In genomic region chr19:14023404-14024235, GRCh38 we compare ENCODE assay signal across 6 cellular contexts. TPM values are rescaled to one million over a fixed set of nuclear protein-coding genes. Genes with fewer than 3 reads are reported as not detected.
DNase-seq lines count a peak whose midpoint lies in the region; ATAC-seq, FAIRE-seq and TF ChIP-seq lines count a peak whose summit lies in the region.

No MANE protein-coding gene starts in this region.

- no peak overlapping the region for H3K4ac ChIP-seq in neuronal stem cell (ENCODE audit: low read length)

- RAD21 ChIA-PET in GM12878 (lab: Charles Lee; ENCODE audit: unreplicated experiment), result no interaction called here

- H2BK120ac ChIP-seq in neuronal stem cell (ENCODE audit: low read depth, low read length), result no peak overlapping the region

- H3K9ac ChIP-seq in GM12878 (ENCODE audit: control insufficient read depth, insufficient read depth, low read length) (no peak overlapping the region; the same call in 1 of the 2 replicates), neuronal stem cell (ENCODE audit: low read depth, low read length, poor library complexity) (no peak overlapping the region)

- CTCF ChIA-PET in GM12878 (lab: Yijun Ruan, JAX), result interaction anchor here (0.7 to 2.2 kb wide), 3 partner anchors 8 to 69 kb away, joined by 3 to 14 read pairs (median 7); partner anchors contain the start of genes IL27RA and RFX1

- no peaks in the 10 kb centered on the region for H4K20me1 ChIP-seq in GM12878 (ENCODE audit: control insufficient read depth, insufficient read depth)

- H2AFZ ChIP-seq in GM12878 (ENCODE audit: control insufficient read depth, low read depth, low read length) (peak overlapping the region; percentile 13), neuronal stem cell (ENCODE audit: low read length) (peak overlapping the region; percentile 1)

- TF ChIP-seq EP300 in GM12878 (IDR thresholded peaks at IDR 0.05; ENCODE audit: borderline replicate concordance in 1 of 2, control insufficient read depth in 1 of 2, low read depth in 2 of 2, low read length in 2 of 2) (no peak), ovary (IDR thresholded peaks at IDR 0.05) (no peak)

- H2BK5ac ChIP-seq in neuronal stem cell (ENCODE audit: low read length), result no peak overlapping the region

- WGBS in GM12878 (ENCODE audit: insufficient coverage, insufficient replicate concordance, low lambda C conversion rate, missing lambda C conversion rate), result 63% methylated on average over 9 of the region's 9 CpGs
- no CpG with 5 or more reads among the region's 9 CpGs for WGBS in neuronal stem cell (ENCODE audit: extremely low coverage in 2 of 2, insufficient read length in 2 of 2, insufficient replicate concordance in 1 of 2), 2 donors
- WGBS in ovary, 3 donors, result 54 to 63% (median 56%) methylated on average over 9 of the region's 9 CpGs

- SMC1A ChIA-PET in GM12878 (lab: Charles Lee; ENCODE audit: uncharacterized antibody, unreplicated experiment), result interaction anchor here (0.9 to 2.3 kb wide), 3 partner anchors 17 to 25 kb away, joined by 3 to 8 read pairs (median 5); no protein-coding TSS in a partner anchor

- H4K8ac ChIP-seq in neuronal stem cell (ENCODE audit: low read depth, low read length), result no peak overlapping the region

- peak; percentile 35; the same call in 1 of the 2 replicates for TF ChIP-seq RAD21 in GM12878 (IDR thresholded peaks at IDR 0.05; ENCODE audit: insufficient read depth, low read depth, low read length)

- BruUV-seq in GM12878 (replicated peaks; lab: Mats Ljungman, UMichigan), result no TSS peak

- no peaks in the 10 kb centered on the region for H3K79me1 ChIP-seq in neuronal stem cell (ENCODE audit: low read depth, low read length)

- H3K4me1 ChIP-seq in GM12878 (ENCODE audit: control insufficient read depth, insufficient read depth, low read length) (peaks cover 11% of the 10 kb centered on the region), neuronal stem cell (ENCODE audit: control insufficient read depth in 2 of 2, insufficient read depth in 1 of 2, low read depth in 1 of 2, low read length in 2 of 2) (peaks cover 3 to 8% of the 10 kb centered on the region in 2 donors), ovary (ENCODE audit: insufficient read depth) (no peaks in the 10 kb centered on the region)

- intact Hi-C loops in GM12878 (cut with micrococcal nuclease; ENCODE audit: unreplicated experiment) (no loop called here), ovary (cut with DNase I) (no loop called here)

- H3K14ac ChIP-seq in neuronal stem cell (ENCODE audit: low read length), result no peak overlapping the region

- H3K4me3 ChIP-seq in GM12878 (no peak overlapping the region), neuronal stem cell (ENCODE audit: low read length in 2 of 2) (no peak overlapping the region), ovary (no peak overlapping the region)

- no peaks in the 10 kb centered on the region for H3K79me2 ChIP-seq in GM12878 (ENCODE audit: control insufficient read depth, insufficient read depth, low read length)

- no peak overlapping the region for H3K4me2 ChIP-seq in GM12878 (ENCODE audit: control insufficient read depth, insufficient read depth)
- peak overlapping the region; percentile 26 for H3K4me2 ChIP-seq in neuronal stem cell (ENCODE audit: insufficient read depth, low read length, poor library complexity, severe bottlenecking)

- H4K91ac ChIP-seq in neuronal stem cell (ENCODE audit: low read depth, low read length, poor library complexity), result no peak overlapping the region

- H3K23ac ChIP-seq in neuronal stem cell (ENCODE audit: low read depth, low read length, poor library complexity), result no peak overlapping the region

- peak; percentile 27 to 53 (median 51) for TF ChIP-seq CTCF in GM12878 (IDR thresholded peaks at IDR 0.05 in 2 of 3, conservative IDR thresholded peaks at IDR 0.05 in 1 of 3; ENCODE audit: control insufficient read depth in 2 of 3, extremely low read depth in 1 of 3, insufficient read depth in 1 of 3, low read depth in 3 of 3, low read length in 3 of 3)
- no peak for TF ChIP-seq CTCF in ovary (IDR thresholded peaks at IDR 0.05)

- ATAC-seq in GM12878, result peak; percentile 80
- no peak for ATAC-seq in HG03196 (IDR thresholded peaks at IDR 0.05; ENCODE audit: unreplicated experiment)

- H3K18ac ChIP-seq in neuronal stem cell (ENCODE audit: low read length), result no peak overlapping the region

- POLR2A ChIA-PET in GM12878 (lab: Charles Lee), result interaction anchor here (0.7 to 0.8 kb wide), 2 partner anchors 16 to 91 kb away, joined by 3 to 4 read pairs; no protein-coding TSS in a partner anchor

- H3K36me3 ChIP-seq in GM12878 (ENCODE audit: control insufficient read depth in 2 of 2, insufficient read depth in 2 of 2, low read length in 1 of 2) (no peaks in the 10 kb centered on the region), neuronal stem cell (replicated peaks in 1 of 2; ENCODE audit: control insufficient read depth in 2 of 2, insufficient read depth in 2 of 2, low read length in 2 of 2) (no peaks in the 10 kb centered on the region), ovary (no peaks in the 10 kb centered on the region)

- peak; percentile 54 for FAIRE-seq in GM12878 (lab: Jason Lieb, UNC)

- no peak overlapping the region for H2BK12ac ChIP-seq in neuronal stem cell (ENCODE audit: low read length)

- in situ Hi-C loops in GM12878 (cut with MboI), result no loop called here

- no peaks in the 10 kb centered on the region for H3K9me3 ChIP-seq in GM12878 (replicated peaks; ENCODE audit: control insufficient read depth, insufficient read depth, low read length)
- H3K9me3 ChIP-seq in neuronal stem cell (replicated peaks in 1 of 2; ENCODE audit: control insufficient read depth in 2 of 2, insufficient read depth in 1 of 2, low read depth in 1 of 2, low read length in 2 of 2), result no peaks in the 10 kb centered on the region
- H3K9me3 ChIP-seq in ovary, result no peaks in the 10 kb centered on the region

- H3K27me3 ChIP-seq in GM12878 (replicated peaks in 1 of 2; ENCODE audit: control insufficient read depth in 2 of 2, insufficient read depth in 2 of 2, low read length in 1 of 2), result no peaks in the 10 kb centered on the region
- peaks cover 0 to 7% (median 0%) of the 10 kb centered on the region in 3 experiments for H3K27me3 ChIP-seq in neuronal stem cell (ENCODE audit: control insufficient read depth in 3 of 3, insufficient read depth in 3 of 3, low read depth in 1 of 3, low read length in 3 of 3)
- H3K27me3 ChIP-seq in ovary, result no peaks in the 10 kb centered on the region

- DNase-seq in AG20443 (ENCODE audit: low spot score) (peak; percentile 70), HuH-7.5 (ENCODE audit: low spot score) (peak; percentile 84), GM12878 (ENCODE audit: low read depth, low spot score) (no peak), neuronal stem cell (ENCODE audit: low spot score) (no peak), ovary (no peak)

- H3K27ac ChIP-seq in GM12878 (ENCODE audit: control insufficient read depth, insufficient read depth), result no peak overlapping the region
- H3K27ac ChIP-seq in neuronal stem cell (replicated peaks; ENCODE audit: low read length), result no peak overlapping the region
- H3K27ac ChIP-seq in ovary, result no peak overlapping the region

- H2AK5ac ChIP-seq in neuronal stem cell (ENCODE audit: low read depth, low read length), result no peak overlapping the region

- no peak overlapping the region for H2BK15ac ChIP-seq in neuronal stem cell (ENCODE audit: low read length)

- TF ChIP-seq POLR2A in GM12878 (IDR thresholded peaks at IDR 0.05; ENCODE audit: low read depth, low read length) (no peak), ovary (IDR thresholded peaks at IDR 0.05) (no peak)

RNA-seq across cellular contexts. Expression of gene RLN3, which starts 4.3 kb away (rescaled TPM):
- total RNA-seq in GM12878 (2013; cell fraction: nucleolus; rRNA removed), result not detected in 2 replicates
- total RNA-seq in GM12878 (2014; rRNA removed) (not detected in 2 replicates), GM12878 (2014; rRNA removed; fragmentation: Illumina TruSeq; extraction: Trizol) (not detected in 2 replicates), GM12878 (2021) (not detected in 2 replicates), ovary (not detected)
- not detected for polyA plus RNA-seq in GM12878 (2011; ENCODE audit: low read depth)
- polyA plus RNA-seq in GM12878 (2011; rRNA removed) (not detected in 2 replicates), GM12878 (2014; fragmentation: Illumina TruSeq; extraction: Trizol) (not detected in 2 replicates), GM12878 (2014; fragmentation: Nextera tagmentation; extraction: Ambion mirVana) (not detected), GM12878 (2014; rRNA removed) (0.16 TPM in 1 of 2 replicates, not detected in the other), GM12878 (2016; fragmentation: Nextera tagmentation; extraction: Ambion mirVana) (not detected), ovary (not detected)
- not detected in 2 replicates for polyA plus RNA-seq in GM12878 (2011; cell fraction: cytosol; rRNA removed)
- not detected in 2 replicates for polyA plus RNA-seq in GM12878 (2011; cell fraction: nucleus; rRNA removed)
- not detected in 2 replicates for polyA plus RNA-seq in GM12878 (2012)
- polyA minus RNA-seq in GM12878 (2011; rRNA and poly(A)+ RNA removed), result not detected in 2 replicates
- not detected in 2 replicates for polyA minus RNA-seq in GM12878 (2011; cell fraction: cytosol; rRNA and poly(A)+ RNA removed)
- polyA minus RNA-seq in GM12878 (2011; cell fraction: nucleus; rRNA and poly(A)+ RNA removed), result not detected in 2 replicates
- polyA plus RNA-seq in neuronal stem cell (2013, experiment 1 of 2), result not detected
- polyA plus RNA-seq in neuronal stem cell (2013, experiment 2 of 2), result not detected

RNA-seq across cellular contexts. Expression of gene IL27RA, which starts 7.9 kb away (rescaled TPM):
- 30.7 and 34.5 TPM in 2 replicates for total RNA-seq in GM12878 (2013; cell fraction: nucleolus; rRNA removed)
- total RNA-seq in GM12878 (2014; rRNA removed), result 44.6 and 48.7 TPM in 2 replicates
- total RNA-seq in GM12878 (2014; rRNA removed; fragmentation: Illumina TruSeq; extraction: Trizol), result 26.3 and 30.0 TPM in 2 replicates
- 51.4 and 52.3 TPM in 2 replicates for total RNA-seq in GM12878 (2021)
- 7.8 TPM for polyA plus RNA-seq in GM12878 (2011; ENCODE audit: low read depth)
- 43.0 and 63.5 TPM in 2 replicates for polyA plus RNA-seq in GM12878 (2011; rRNA removed)
- 63.1 and 75.8 TPM in 2 replicates for polyA plus RNA-seq in GM12878 (2011; cell fraction: cytosol; rRNA removed)
- polyA plus RNA-seq in GM12878 (2011; cell fraction: nucleus; rRNA removed), result 51.9 and 54.3 TPM in 2 replicates
- 15.1 and 16.4 TPM in 2 replicates for polyA plus RNA-seq in GM12878 (2012)
- polyA plus RNA-seq in GM12878 (2014; fragmentation: Illumina TruSeq; extraction: Trizol), result 19.6 and 36.1 TPM in 2 replicates
- polyA plus RNA-seq in GM12878 (2014; fragmentation: Nextera tagmentation; extraction: Ambion mirVana), result 10 to 100 TPM in 1 of 2 experiments, 1 to 10 TPM in 1; 8.4 to 13.1 TPM
- 40.8 and 43.0 TPM in 2 replicates for polyA plus RNA-seq in GM12878 (2014; rRNA removed)
- 10 to 100 TPM; 41.6 to 48.4 TPM for polyA plus RNA-seq in GM12878 (2016; fragmentation: Nextera tagmentation; extraction: Ambion mirVana)
- polyA minus RNA-seq in GM12878 (2011; rRNA and poly(A)+ RNA removed), result 25.6 and 49.2 TPM in 2 replicates
- polyA minus RNA-seq in GM12878 (2011; cell fraction: cytosol; rRNA and poly(A)+ RNA removed), result 21.1 and 22.8 TPM in 2 replicates
- 11.4 and 17.2 TPM in 2 replicates for polyA minus RNA-seq in GM12878 (2011; cell fraction: nucleus; rRNA and poly(A)+ RNA removed)
- 4.8 TPM for polyA plus RNA-seq in neuronal stem cell (2013, experiment 1 of 2)
- 4.3 TPM for polyA plus RNA-seq in neuronal stem cell (2013, experiment 2 of 2)
- total RNA-seq in ovary, result 1 to 10 TPM in 5 of 7 donors, under 1 TPM in 2; 0.48 to 4.3 (median 1.8) TPM
- 1 to 10 TPM; 2.1 to 2.4 TPM for polyA plus RNA-seq in ovary

RNA-seq across cellular contexts. Expression of gene RFX1, which starts 17.5 kb away (rescaled TPM):
- total RNA-seq in GM12878 (2013; cell fraction: nucleolus; rRNA removed), result 3.1 and 3.4 TPM in 2 replicates
- total RNA-seq in GM12878 (2014; rRNA removed) (1.1 and 2.5 TPM in 2 replicates), GM12878 (2014; rRNA removed; fragmentation: Illumina TruSeq; extraction: Trizol) (0.37 and 0.81 TPM in 2 replicates), GM12878 (2021) (8.2 and 11.0 TPM in 2 replicates), ovary (10 to 100 TPM in 5 of 7 donors, 1 to 10 TPM in 2; 2.4 to 16.1 (median 14.7) TPM)
- 0.92 TPM for polyA plus RNA-seq in GM12878 (2011; ENCODE audit: low read depth)
- polyA plus RNA-seq in GM12878 (2011; rRNA removed) (0.29 and 0.39 TPM in 2 replicates), GM12878 (2014; fragmentation: Illumina TruSeq; extraction: Trizol) (0.11 and 0.79 TPM in 2 replicates), GM12878 (2014; fragmentation: Nextera tagmentation; extraction: Ambion mirVana) (under 1 TPM; 0.05 to 0.29 TPM), GM12878 (2014; rRNA removed) (2.6 and 3.5 TPM in 2 replicates), GM12878 (2016; fragmentation: Nextera tagmentation; extraction: Ambion mirVana) (1 to 10 TPM; 2.1 to 3.4 TPM), ovary (1 to 10 TPM; 1.2 to 7.6 TPM)
- 0.88 and 1.2 TPM in 2 replicates for polyA plus RNA-seq in GM12878 (2011; cell fraction: cytosol; rRNA removed)
- polyA plus RNA-seq in GM12878 (2011; cell fraction: nucleus; rRNA removed), result 5.4 and 10.0 TPM in 2 replicates
- 5.3 and 6.1 TPM in 2 replicates for polyA plus RNA-seq in GM12878 (2012)
- 0.95 and 1.3 TPM in 2 replicates for polyA minus RNA-seq in GM12878 (2011; rRNA and poly(A)+ RNA removed)
- polyA minus RNA-seq in GM12878 (2011; cell fraction: cytosol; rRNA and poly(A)+ RNA removed), result 4.8 and 6.2 TPM in 2 replicates
- 1.5 and 4.6 TPM in 2 replicates for polyA minus RNA-seq in GM12878 (2011; cell fraction: nucleus; rRNA and poly(A)+ RNA removed)
- 7.3 TPM for polyA plus RNA-seq in neuronal stem cell (2013, experiment 1 of 2)
- 7.5 TPM for polyA plus RNA-seq in neuronal stem cell (2013, experiment 2 of 2)

RNA-seq across cellular contexts. Expression of gene PALM3, which starts 38.3 kb away (rescaled TPM):
- not detected in 2 replicates for total RNA-seq in GM12878 (2013; cell fraction: nucleolus; rRNA removed)
- not detected in 2 replicates for total RNA-seq in GM12878 (2014; rRNA removed)
- not detected in 2 replicates for total RNA-seq in GM12878 (2014; rRNA removed; fragmentation: Illumina TruSeq; extraction: Trizol)
- total RNA-seq in GM12878 (2021), result not detected in 2 replicates
- polyA plus RNA-seq in GM12878 (2011; ENCODE audit: low read depth), result not detected
- not detected in 2 replicates for polyA plus RNA-seq in GM12878 (2011; rRNA removed)
- 0.03 TPM in 1 of 2 replicates, not detected in the other for polyA plus RNA-seq in GM12878 (2011; cell fraction: cytosol; rRNA removed)
- polyA plus RNA-seq in GM12878 (2011; cell fraction: nucleus; rRNA removed), result 0.07 TPM in 1 of 2 replicates, not detected in the other
- polyA plus RNA-seq in GM12878 (2012), result not detected in 2 replicates
- not detected in 2 replicates for polyA plus RNA-seq in GM12878 (2014; fragmentation: Illumina TruSeq; extraction: Trizol)
- not detected for polyA plus RNA-seq in GM12878 (2014; fragmentation: Nextera tagmentation; extraction: Ambion mirVana)
- polyA plus RNA-seq in GM12878 (2014; rRNA removed), result not detected in 2 replicates
- polyA plus RNA-seq in GM12878 (2016; fragmentation: Nextera tagmentation; extraction: Ambion mirVana), result under 1 TPM in 1 of 2 experiments, not detected in 1; 0.07 TPM
- polyA minus RNA-seq in GM12878 (2011; rRNA and poly(A)+ RNA removed), result not detected in 2 replicates
- not detected in 2 replicates for polyA minus RNA-seq in GM12878 (2011; cell fraction: cytosol; rRNA and poly(A)+ RNA removed)
- polyA minus RNA-seq in GM12878 (2011; cell fraction: nucleus; rRNA and poly(A)+ RNA removed), result not detected in 2 replicates
- polyA plus RNA-seq in neuronal stem cell (2013, experiment 1 of 2), result 10.2 TPM
- 10.4 TPM for polyA plus RNA-seq in neuronal stem cell (2013, experiment 2 of 2)
- total RNA-seq in ovary, result 1 to 10 TPM in 1 of 7 donors, under 1 TPM in 4, not detected in 2; 0.17 to 2.6 (median 0.48) TPM
- polyA plus RNA-seq in ovary, result under 1 TPM; 0.20 to 0.33 TPM

RNA-seq across cellular contexts. Expression of gene MISP3, which starts 49.0 kb away (rescaled TPM):
- 1.8 and 2.4 TPM in 2 replicates for total RNA-seq in GM12878 (2013; cell fraction: nucleolus; rRNA removed)
- total RNA-seq in GM12878 (2014; rRNA removed) (0.90 and 0.93 TPM in 2 replicates), GM12878 (2014; rRNA removed; fragmentation: Illumina TruSeq; extraction: Trizol) (0.51 and 0.63 TPM in 2 replicates), GM12878 (2021) (1.2 and 1.7 TPM in 2 replicates), ovary (10 to 100 TPM in 1 of 7 donors, 1 to 10 TPM in 1, under 1 TPM in 5; 0.28 to 13.9 (median 0.53) TPM)
- polyA plus RNA-seq in GM12878 (2011; ENCODE audit: low read depth), result not detected
- polyA plus RNA-seq in GM12878 (2011; rRNA removed) (0.56 and 0.98 TPM in 2 replicates), GM12878 (2014; fragmentation: Illumina TruSeq; extraction: Trizol) (0.46 TPM in 2 replicates), GM12878 (2014; fragmentation: Nextera tagmentation; extraction: Ambion mirVana) (under 1 TPM; 0.07 to 0.11 TPM), GM12878 (2014; rRNA removed) (1.4 and 1.7 TPM in 2 replicates), GM12878 (2016; fragmentation: Nextera tagmentation; extraction: Ambion mirVana) (under 1 TPM; 0.52 to 0.66 TPM), ovary (1 to 10 TPM in 1 of 2 donors, under 1 TPM in 1; 0.80 to 1.3 TPM)
- 1.4 and 1.8 TPM in 2 replicates for polyA plus RNA-seq in GM12878 (2011; cell fraction: cytosol; rRNA removed)
- polyA plus RNA-seq in GM12878 (2011; cell fraction: nucleus; rRNA removed), result 6.0 TPM in 2 replicates
- polyA plus RNA-seq in GM12878 (2012), result 0.89 and 1.0 TPM in 2 replicates
- polyA minus RNA-seq in GM12878 (2011; rRNA and poly(A)+ RNA removed), result 0.15 and 0.41 TPM in 2 replicates
- not detected in 2 replicates for polyA minus RNA-seq in GM12878 (2011; cell fraction: cytosol; rRNA and poly(A)+ RNA removed)
- 1.2 and 2.5 TPM in 2 replicates for polyA minus RNA-seq in GM12878 (2011; cell fraction: nucleus; rRNA and poly(A)+ RNA removed)
- 1.6 TPM for polyA plus RNA-seq in neuronal stem cell (2013, experiment 1 of 2)
- 1.7 TPM for polyA plus RNA-seq in neuronal stem cell (2013, experiment 2 of 2)

Comparison
In these comparisons a context has a peak if more than half of its experiments do, and no peak if none do; other contexts are left out.
1. DNase-seq: peak in AG20443 (single experiment) and HuH-7.5 (single experiment); none in GM12878 (single experiment), neuronal stem cell (single experiment) and ovary (0 of 5).
2. CTCF ChIP-seq: peak in GM12878 (3 of 3); none in ovary (0 of 3).
3. RNA of gene IL27RA, which starts 7.9 kb away (total RNA-seq): 26.3 to 52.3 TPM in GM12878; 0.48 to 4.3 TPM in ovary; every median in the first group is over 4 times any median in the second.